In the genomic region with DNA sequence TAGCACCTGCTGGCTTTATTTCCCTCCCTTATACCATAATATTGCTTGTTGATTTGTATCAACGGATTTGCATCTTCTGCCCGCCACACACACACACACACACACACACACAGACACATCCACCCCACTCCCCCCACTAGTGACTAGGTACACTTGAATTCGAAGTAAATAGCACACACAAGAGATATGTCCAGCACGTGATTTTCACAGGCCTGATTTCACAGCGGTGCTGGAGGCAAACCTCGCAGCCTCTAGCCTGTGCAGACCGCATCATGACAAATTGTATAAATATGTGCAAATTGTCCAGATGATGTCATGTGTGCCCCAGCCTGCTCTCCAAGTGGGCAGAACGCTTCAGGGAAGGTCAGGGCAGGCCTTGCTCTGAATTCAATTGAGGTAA, we compare ENCODE assay signal across 8 cellular contexts.
DNase-seq lines count a peak whose midpoint lies in the region; ATAC-seq, FAIRE-seq and TF ChIP-seq lines count a peak whose summit lies in the region.
"Not testable (repeated sequence)": the region's sequence is repeated elsewhere in the genome, so short reads cannot be mapped to it uniquely, and the experiment has no call there.

No MANE protein-coding gene starts in this region.

- DNase-seq in A172 (ENCODE audit: low spot score) (peak; percentile 60), HT1080 (ENCODE audit: low read depth) (peak; percentile 82)
- not testable (repeated sequence) for DNase-seq in K562 (ENCODE audit: extremely low read depth in 1 of 4, low spot score in 3 of 4); Right ventricle myocardium superior; left lobe of liver (ENCODE audit: low spot score); naive thymus-derived CD4-positive, alpha-beta T cell

- not testable (repeated sequence) for TF ChIP-seq CTCF in K562 (IDR thresholded peaks at IDR 0.05 in 2 of 3, conservative IDR thresholded peaks at IDR 0.05 in 1 of 3; ENCODE audit: insufficient read depth in 2 of 3, low read depth in 1 of 3, low read length in 3 of 3)

- not testable (repeated sequence) for H3K4me1 ChIP-seq in K562 (replicated peaks in 1 of 2; ENCODE audit: control insufficient read depth in 2 of 2, insufficient read depth in 2 of 2, low read length in 2 of 2); naive thymus-derived CD4-positive, alpha-beta T cell (ENCODE audit: control insufficient read depth in 2 of 2, insufficient read depth in 2 of 2, low read length in 2 of 2)

- not testable (repeated sequence) for BruUV-seq in K562 (replicated peaks; lab: Mats Ljungman, UMichigan)

- H3K36me3 Mint-ChIP-seq in naive thymus-derived CD4-positive, alpha-beta T cell; stimulated activated memory B cell treated with anti-CD40 and anti-IgM and Interleukin-4, amounts not matched to agents 10 μg/mL and 1 μg/mL and 100 μg/mL, for 72 hours: not testable (repeated sequence)

- H3K4me3 Mint-ChIP-seq in naive thymus-derived CD4-positive, alpha-beta T cell; stimulated activated memory B cell treated with anti-CD40 and anti-IgM and Interleukin-4, amounts not matched to agents 10 μg/mL and 1 μg/mL and 100 μg/mL, for 72 hours: not testable (repeated sequence)

- H3K27me3 Mint-ChIP-seq in naive thymus-derived CD4-positive, alpha-beta T cell; stimulated activated memory B cell treated with anti-CD40 and anti-IgM and Interleukin-4, amounts not matched to agents 10 μg/mL and 1 μg/mL and 100 μg/mL, for 72 hours: not testable (repeated sequence)

- H3K27ac Mint-ChIP-seq in naive thymus-derived CD4-positive, alpha-beta T cell; stimulated activated memory B cell treated with anti-CD40 and anti-IgM and Interleukin-4, amounts not matched to agents 10 μg/mL and 1 μg/mL and 100 μg/mL, for 72 hours: not testable (repeated sequence)

- 3% methylated on average over 7 of the region's 8 CpGs for WGBS in K562 (ENCODE audit: insufficient coverage, low coverage, missing lambda C conversion rate)

- POLR2A ChIA-PET in K562 (lab: Yijun Ruan, JAX); naive thymus-derived CD4-positive, alpha-beta T cell (lab: Charles Lee): not testable (repeated sequence)

- in situ Hi-C loops in K562 (cut with MboI), result not testable (repeated sequence)

- not testable (repeated sequence) for TF ChIP-seq RAD21 in K562 (CRISPR knock-in tag; conservative IDR thresholded peaks at IDR 0.05 in 1 of 2, IDR thresholded peaks at IDR 0.05 in 1 of 2)

- H3K4me1 Mint-ChIP-seq in naive thymus-derived CD4-positive, alpha-beta T cell; stimulated activated memory B cell treated with anti-CD40 and anti-IgM and Interleukin-4, amounts not matched to agents 10 μg/mL and 1 μg/mL and 100 μg/mL, for 72 hours: not testable (repeated sequence)

- H3K4me3 ChIP-seq in K562; naive thymus-derived CD4-positive, alpha-beta T cell (ENCODE audit: low read length): not testable (repeated sequence)

- H3K9me3 Mint-ChIP-seq in naive thymus-derived CD4-positive, alpha-beta T cell, result peaks cover 0 to 12% (median 7%) of the 10 kb centered on the region in 11 donors
- not testable (repeated sequence) for H3K9me3 Mint-ChIP-seq in stimulated activated memory B cell treated with anti-CD40 and anti-IgM and Interleukin-4, amounts not matched to agents 10 μg/mL and 1 μg/mL and 100 μg/mL, for 72 hours

- not testable (repeated sequence) for TF ChIP-seq POLR2A in K562 (conservative IDR thresholded peaks at IDR 0.05)

- H3K79me2 ChIP-seq in K562 (ENCODE audit: control insufficient read depth, insufficient read depth, low read length), result not testable (repeated sequence)

- not testable (repeated sequence) for H2AFZ ChIP-seq in K562 (ENCODE audit: low read depth, low read length)

- H3K27ac ChIP-seq in K562 (ENCODE audit: extremely low read depth, low read depth, low read length); naive thymus-derived CD4-positive, alpha-beta T cell (ENCODE audit: low read depth, low read length): not testable (repeated sequence)

- not testable (repeated sequence) for H3K9me3 ChIP-seq in K562 (replicated peaks; ENCODE audit: control insufficient read depth, insufficient read depth, low read depth, low read length); naive thymus-derived CD4-positive, alpha-beta T cell (ENCODE audit: control insufficient read depth in 2 of 3, low read length in 3 of 3)

- not testable (repeated sequence) for H3K4me2 ChIP-seq in K562 (ENCODE audit: insufficient read depth, low read length)

- CTCF ChIA-PET in K562 (lab: Yijun Ruan, JAX; ENCODE audit: low intra/inter-chr PET ratio); naive thymus-derived CD4-positive, alpha-beta T cell (lab: Charles Lee): not testable (repeated sequence)

- FAIRE-seq in K562 (lab: Jason Lieb, UNC), result not testable (repeated sequence)

- ATAC-seq in SK-N-SH treated with all-trans-retinoic acid at 6 μM for 48 hours, result peak; percentile 36
- peak; percentile 45 for ATAC-seq in K562
- ATAC-seq in Right ventricle myocardium superior (ENCODE audit: poor library complexity), result peak; percentile 7
- ATAC-seq in left lobe of liver, result peak; percentile 11
- ATAC-seq in naive thymus-derived CD4-positive, alpha-beta T cell, result peak; percentile 23
- peak; percentile 13 for ATAC-seq in stimulated activated memory B cell treated with anti-CD40 and anti-IgM and Interleukin-4, amounts not matched to agents 10 μg/mL and 1 μg/mL and 100 μg/mL, for 72 hours

- H3K36me3 ChIP-seq in K562 (ENCODE audit: control insufficient read depth, insufficient read depth, low read length); naive thymus-derived CD4-positive, alpha-beta T cell (ENCODE audit: control insufficient read depth in 2 of 3, insufficient read depth in 3 of 3, low read length in 3 of 3): not testable (repeated sequence)

- intact Hi-C loops in K562 (cut with micrococcal nuclease); Right ventricle myocardium superior (cut with DNase I); naive thymus-derived CD4-positive, alpha-beta T cell (cut with micrococcal nuclease): not testable (repeated sequence)

- H3K27me3 ChIP-seq in K562 (ENCODE audit: control insufficient read depth in 2 of 2, insufficient read depth in 2 of 2, low read length in 2 of 2); naive thymus-derived CD4-positive, alpha-beta T cell (ENCODE audit: control insufficient read depth in 2 of 2, insufficient read depth in 2 of 2, low read length in 2 of 2): not testable (repeated sequence)

- H3K9me1 ChIP-seq in K562 (ENCODE audit: control insufficient read depth, insufficient read depth, low read length), result not testable (repeated sequence)

- not testable (repeated sequence) for H3K9ac ChIP-seq in K562 (ENCODE audit: insufficient read depth in 1 of 2, low read depth in 2 of 2, low read length in 2 of 2)

- H4K20me1 ChIP-seq in K562 (replicated peaks; ENCODE audit: control insufficient read depth, insufficient read depth, low read length), result not testable (repeated sequence)

- not testable (repeated sequence) for TF ChIP-seq EP300 in K562 (IDR thresholded peaks at IDR 0.05; ENCODE audit: low read length)
